20 cellular contexts compared by ENCODE assay signal in genomic region chr2:184780944-184781343, GRCh38.
"Had no signal": no experiment of that assay in that cellular context is flagged by ENCODE, and none has a peak within 500 bp of the region (broad histone marks: within the 10 kb centered on the region; RNA-seq: fewer than 3 reads in every experiment).

No MANE protein-coding gene starts in this region.

- H3K9me3 ChIP-seq: ascending aorta, left ventricle myocardium inferior, right lobe of liver, testis, uterus had no signal

- DNase-seq: activated CD4-positive, CD25-positive, alpha-beta regulatory T cell treated with anti-CD3 and anti-CD28 coated beads, Interleukin-2, amount 50 U/mL, for 72 hours; activated gamma-delta T cell treated with Interleukin-2 at 50 U/mL for 16 hours; activated T-cell treated with anti-CD3 and anti-CD28 coated beads, Interleukin-2, amount 50 U/mL, for 1 hour; endodermal cell; glutamatergic neuron; left ventricle myocardium inferior; naive thymus-derived CD4-positive, alpha-beta T cell; occipital lobe; right lobe of liver; small intestine; T-helper 17 cell; testis; trophoblast cell; uterus had no signal

- H3K36me3 ChIP-seq: ascending aorta, left ventricle myocardium inferior, right lobe of liver, uterus had no signal

- ATAC-seq: naive thymus-derived CD4-positive, alpha-beta T cell; right lobe of liver; stimulated activated memory B cell treated with anti-CD40 and anti-IgM and Interleukin-4, amounts not matched to agents 10 μg/mL and 1 μg/mL and 100 μg/mL, for 72 hours; T-helper 17 cell had no signal

- H3K27me3 ChIP-seq: ascending aorta, hepatocyte, right lobe of liver, testis, uterus had no signal

- H3K27ac ChIP-seq: ascending aorta, coronary artery, epithelial cell of prostate, hepatocyte, left ventricle myocardium inferior, right lobe of liver, testis, uterus, VCaP had no signal

- H3K4me3 ChIP-seq: ascending aorta, coronary artery, hepatocyte, left ventricle myocardium inferior, right lobe of liver, testis, uterus had no signal

- H3K79me2 ChIP-seq: hepatocyte had no signal

- H3K4me1 ChIP-seq: ascending aorta, left ventricle myocardium inferior, right lobe of liver, testis, uterus had no signal

- H3K4me2 ChIP-seq: hepatocyte had no signal

- H2AFZ ChIP-seq: hepatocyte had no signal
